28 cellular contexts compared by ENCODE assay signal in the genomic region with DNA sequence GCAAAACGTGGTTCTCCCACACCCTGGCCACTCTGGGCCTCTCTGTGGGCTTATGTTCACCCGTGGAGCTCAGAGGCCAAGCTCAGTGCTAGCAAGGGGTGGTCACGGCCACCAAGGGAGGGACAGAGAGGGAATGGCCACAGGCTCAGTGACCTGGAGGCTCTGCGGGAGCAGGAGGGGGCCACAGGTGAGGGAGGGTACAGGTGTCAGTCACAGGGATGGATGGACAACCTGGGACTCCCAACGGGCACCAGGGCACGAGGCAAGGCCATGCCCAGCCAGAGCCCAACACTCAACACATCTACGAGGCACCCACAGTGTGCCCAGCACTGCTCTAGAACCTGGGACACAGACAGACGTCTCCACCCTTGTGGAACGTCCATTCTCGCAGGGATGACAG. TPM values are rescaled to one million over a fixed set of nuclear protein-coding genes. Genes with fewer than 3 reads are reported as not detected.
DNase-seq lines count a peak whose midpoint lies in the region; FAIRE-seq and TF ChIP-seq lines count a peak whose summit lies in the region.
"Had no signal": no experiment of that assay in that cellular context is flagged by ENCODE, and none has a peak within 500 bp of the region (broad histone marks: within the 10 kb centered on the region; RNA-seq: fewer than 3 reads in every experiment).

No MANE protein-coding gene starts in this region.

- H3K27ac ChIP-seq in RWPE1 = peak overlapping the region; percentile 89; the same call in 1 of the 2 replicates
- no peak overlapping the region for H3K27ac ChIP-seq in kidney (ENCODE audit: low read depth in 2 of 2, low read length in 2 of 2)
- no peak overlapping the region for H3K27ac ChIP-seq in spleen
- H3K27ac ChIP-seq: 22Rv1, HL-60, SJSA1 had no signal

- intact Hi-C loops in kidney (cut with DNase I) = no loop called here
- intact Hi-C loops in spleen (cut with DNase I; ENCODE audit: low total_unique reads) = no loop called here

- CTCF ChIA-PET in activated naive CD4-positive, alpha-beta T cell treated with anti-CD3 and anti-CD28 coated beads, Interleukin-2, amount 10 ng/mL, durations not matched to agents 7 days and 5 days (lab: Charles Lee) = no interaction called here
- CTCF ChIA-PET in RWPE1 (lab: Yijun Ruan, JAX) = no interaction called here

- H3K4me3 ChIP-seq in kidney (ENCODE audit: low read length in 2 of 2) = no peak overlapping the region
- no peak overlapping the region for H3K4me3 ChIP-seq in spleen
- H3K4me3 ChIP-seq: GM23338, SJSA1 had no signal

- H3K4me1 Mint-ChIP-seq in activated naive CD4-positive, alpha-beta T cell treated with anti-CD3 and anti-CD28 coated beads, Interleukin-2, amount 10 ng/mL, durations not matched to agents 7 days and 5 days = peaks cover 38% of the 10 kb centered on the region
- H3K4me1 Mint-ChIP-seq in activated T-cell treated with anti-CD3 and anti-CD28 coated beads, Interleukin-2, amount 50 U/mL, for 24 hours (ENCODE audit: low read depth) = peaks cover 69% of the 10 kb centered on the region

- TF ChIP-seq CTCF in RWPE1 (conservative IDR thresholded peaks at IDR 0.05; ENCODE audit: low read depth) (no peak), kidney (IDR thresholded peaks at IDR 0.05; ENCODE audit: borderline replicate concordance, extremely low read depth, insufficient read depth) (no peak), spleen (IDR thresholded peaks at IDR 0.05 in 8 of 11, conservative IDR thresholded peaks at IDR 0.05 in 3 of 11) (no peak)

- 67 to 88% (median 78%) methylated on average over 10 of the region's 10 CpGs for WGBS in spleen, 5 donors

- H3K9me3 Mint-ChIP-seq in activated naive CD4-positive, alpha-beta T cell treated with anti-CD3 and anti-CD28 coated beads, Interleukin-2, amount 10 ng/mL, durations not matched to agents 7 days and 5 days = peaks cover 2% of the 10 kb centered on the region
- no peaks in the 10 kb centered on the region for H3K9me3 Mint-ChIP-seq in activated T-cell treated with anti-CD3 and anti-CD28 coated beads, Interleukin-2, amount 50 U/mL, for 24 hours
- H3K9me3 Mint-ChIP-seq: GM23338, IgD-negative memory B cell, T-cell had no signal

- peak overlapping the region; percentile 55 for H3K27ac Mint-ChIP-seq in activated naive CD4-positive, alpha-beta T cell treated with anti-CD3 and anti-CD28 coated beads, Interleukin-2, amount 10 ng/mL, durations not matched to agents 7 days and 5 days
- no peak overlapping the region for H3K27ac Mint-ChIP-seq in activated T-cell treated with anti-CD3 and anti-CD28 coated beads, Interleukin-2, amount 50 U/mL, for 24 hours
- H3K27ac Mint-ChIP-seq: GM23338, IgD-negative memory B cell, T-cell had no signal

- peaks cover 2% of the 10 kb centered on the region for H3K36me3 Mint-ChIP-seq in activated naive CD4-positive, alpha-beta T cell treated with anti-CD3 and anti-CD28 coated beads, Interleukin-2, amount 10 ng/mL, durations not matched to agents 7 days and 5 days
- H3K36me3 Mint-ChIP-seq in activated T-cell treated with anti-CD3 and anti-CD28 coated beads, Interleukin-2, amount 50 U/mL, for 24 hours (ENCODE audit: low read depth) = peaks cover 2% of the 10 kb centered on the region
- H3K36me3 Mint-ChIP-seq: IgD-negative memory B cell, T-cell had no signal

- H3K36me3 ChIP-seq in kidney (ENCODE audit: control insufficient read depth in 1 of 2, insufficient read depth in 2 of 2, low read length in 2 of 2) (no peaks in the 10 kb centered on the region), spleen (peaks cover 0 to 27% (median 0%) of the 10 kb centered on the region in 6 donors)

- POLR2A ChIA-PET in RWPE1 (lab: Yijun Ruan, JAX; ENCODE audit: low non-redundant PET) = no interaction called here

- H3K9ac ChIP-seq in kidney (ENCODE audit: low read length in 2 of 2) = no peak overlapping the region

- FAIRE-seq in kidney (lab: Jason Lieb, UNC) = no peak
- FAIRE-seq: G401.6 had no signal

- no peak overlapping the region for H3K4me3 Mint-ChIP-seq in activated naive CD4-positive, alpha-beta T cell treated with anti-CD3 and anti-CD28 coated beads, Interleukin-2, amount 10 ng/mL, durations not matched to agents 7 days and 5 days
- no peak overlapping the region for H3K4me3 Mint-ChIP-seq in activated T-cell treated with anti-CD3 and anti-CD28 coated beads, Interleukin-2, amount 50 U/mL, for 24 hours
- H3K4me3 Mint-ChIP-seq: GM23338 had no signal

- no peak for TF ChIP-seq POLR2A in spleen (IDR thresholded peaks at IDR 0.05)

- H3K4me1 ChIP-seq in kidney (ENCODE audit: control insufficient read depth in 1 of 2, insufficient read depth in 1 of 2, low read depth in 1 of 2, low read length in 2 of 2) (peaks cover 37 to 39% of the 10 kb centered on the region in 2 donors), spleen (peaks cover 37 to 100% (median 80%) of the 10 kb centered on the region in 6 donors)

- H3K27me3 ChIP-seq in spleen (replicated peaks in 1 of 7) = no peaks in the 10 kb centered on the region
- H3K27me3 ChIP-seq: BE2C, SJSA1 had no signal

- H3K9me3 ChIP-seq in kidney (ENCODE audit: control insufficient read depth in 1 of 2, low read length in 2 of 2) (no peaks in the 10 kb centered on the region), spleen (peaks cover 0 to 3% (median 0%) of the 10 kb centered on the region in 8 donors)
- H3K9me3 ChIP-seq: BE2C, SJSA1 had no signal

- no peak for DNase-seq in activated naive CD4-positive, alpha-beta T cell treated with anti-CD3 and anti-CD28 coated beads, Interleukin-2, amount 10 ng/mL, durations not matched to agents 7 days and 5 days
- no peak for DNase-seq in activated naive CD4-positive, alpha-beta T cell (lab: John Stamatoyannopoulos, UW)
- DNase-seq in RWPE1 (ENCODE audit: low spot score) = no peak
- peak; percentile 62 for DNase-seq in kidney
- DNase-seq in spleen = peak; percentile 60
- no peak for DNase-seq in activated T-cell treated with anti-CD3 and anti-CD28 coated beads, Interleukin-2, amount 50 U/mL, for 24 hours
- no peak for DNase-seq in Ammon's horn (ENCODE audit: low spot score)
- DNase-seq in stimulated activated naive CD4-positive, alpha-beta T cell treated with Interleukin-2 at 50 U/mL for 16 hours (lab: John Stamatoyannopoulos, UW) = no peak
- DNase-seq: BE2C; CD4-positive, alpha-beta memory T cell; COR-L47; NCI-H1092; NCI-H1417 treated with DMSO at 0.1 percent for 48 hours; NCI-H1694 treated with DMSO at 0.1 percent for 48 hours; NCI-H2081; NCI-H2171; NCI-H345; NCI-H524; NCI-H748 treated with DMSO at 0.1 percent for 48 hours; PC-3; Right ventricle myocardium superior; T-cell had no signal

- H3K27me3 Mint-ChIP-seq in activated naive CD4-positive, alpha-beta T cell treated with anti-CD3 and anti-CD28 coated beads, Interleukin-2, amount 10 ng/mL, durations not matched to agents 7 days and 5 days = no peaks in the 10 kb centered on the region
- no peaks in the 10 kb centered on the region for H3K27me3 Mint-ChIP-seq in activated T-cell treated with anti-CD3 and anti-CD28 coated beads, Interleukin-2, amount 50 U/mL, for 24 hours
- H3K27me3 Mint-ChIP-seq: CD4-positive, alpha-beta memory T cell; IgD-negative memory B cell; T-cell had no signal

RNA-seq across cellular contexts. Expression of a gene that starts 11.3 kb away (rescaled TPM):
- 205 TPM for total RNA-seq in kidney
- 18.7 TPM for polyA plus RNA-seq in kidney (ENCODE audit: insufficient read depth, low read depth, low replicate concordance)
- total RNA-seq in spleen = 100 to 1,000 TPM; 145 to 236 (median 174) TPM
- polyA plus RNA-seq in spleen = 10 to 100 TPM; 13.2 to 60.6 (median 17.2) TPM

Comparison
In these comparisons a context has a peak if more than half of its experiments do, and no peak if none do; other contexts are left out.
1. DNase-seq: peak in kidney (single experiment) and spleen (single experiment); none in activated naive CD4-positive, alpha-beta T cell treated with anti-CD3 and anti-CD28 coated beads, Interleukin-2, amount 10 ng/mL, durations not matched to agents 7 days and 5 days (single experiment), activated naive CD4-positive, alpha-beta T cell (0 of 4), RWPE1 (single experiment), activated T-cell treated with anti-CD3 and anti-CD28 coated beads, Interleukin-2, amount 50 U/mL, for 24 hours (single experiment), Ammon's horn (single experiment) and stimulated activated naive CD4-positive, alpha-beta T cell treated with Interleukin-2 at 50 U/mL for 16 hours (single experiment).